Comparison of ENCODE assay signal across 17 cellular contexts in genomic region chr4:2472187-2472586, GRCh38. TPM values are rescaled to one million over a fixed set of nuclear protein-coding genes. Genes with fewer than 3 reads are reported as not detected.
DNase-seq lines count a peak whose midpoint lies in the region; ATAC-seq and TF ChIP-seq lines count a peak whose summit lies in the region.
"Had no signal": no experiment of that assay in that cellular context is flagged by ENCODE, and none has a peak within 500 bp of the region (broad histone marks: within the 10 kb centered on the region; RNA-seq: fewer than 3 reads in every experiment).

No MANE protein-coding gene starts in this region.

- ATAC-seq in stimulated activated naive CD8-positive, alpha-beta T cell treated with anti-CD3 and anti-CD28 coated beads, Interleukin-15, amount 100 ng/mL, for 72 hours, result no peak
- ATAC-seq in foreskin keratinocyte (no peak), left lobe of liver (no peak)
- ATAC-seq: mucosa of descending colon had no signal

- no peaks in the 10 kb centered on the region for H3K4me1 ChIP-seq in foreskin keratinocyte

- no peak for TF ChIP-seq CTCF in foreskin keratinocyte (conservative IDR thresholded peaks at IDR 0.05)

- peak overlapping the region; percentile 92 for H3K27ac Mint-ChIP-seq in stimulated activated naive CD8-positive, alpha-beta T cell treated with anti-CD3 and anti-CD28 coated beads, Interleukin-15, Interleukin-2, amounts not matched to agents 100 ng/mL and 50 ng/mL, for 24 hours
- no peak overlapping the region for H3K27ac Mint-ChIP-seq in stimulated activated naive CD8-positive, alpha-beta T cell treated with anti-CD3 and anti-CD28 coated beads, Interleukin-15, amount 100 ng/mL, for 72 hours

- H3K27me3 ChIP-seq in foreskin keratinocyte, result no peaks in the 10 kb centered on the region
- H3K27me3 ChIP-seq: esophagus squamous epithelium had no signal

- H3K27ac ChIP-seq in foreskin keratinocyte, result no peak overlapping the region
- H3K27ac ChIP-seq: esophagus squamous epithelium had no signal

- peaks cover 72% of the 10 kb centered on the region for H3K36me3 Mint-ChIP-seq in stimulated activated naive CD8-positive, alpha-beta T cell treated with anti-CD3 and anti-CD28 coated beads, Interleukin-15, Interleukin-2, amounts not matched to agents 100 ng/mL and 50 ng/mL, for 24 hours (ENCODE audit: low read depth)

- no peaks in the 10 kb centered on the region for H3K27me3 Mint-ChIP-seq in stimulated activated naive CD8-positive, alpha-beta T cell treated with anti-CD3 and anti-CD28 coated beads, Interleukin-15, Interleukin-2, amounts not matched to agents 100 ng/mL and 50 ng/mL, for 24 hours
- no peaks in the 10 kb centered on the region for H3K27me3 Mint-ChIP-seq in stimulated activated naive CD8-positive, alpha-beta T cell treated with anti-CD3 and anti-CD28 coated beads, Interleukin-15, amount 100 ng/mL, for 72 hours

- H3K9me3 Mint-ChIP-seq in stimulated activated naive CD8-positive, alpha-beta T cell treated with anti-CD3 and anti-CD28 coated beads, Interleukin-15, Interleukin-2, amounts not matched to agents 100 ng/mL and 50 ng/mL, for 24 hours, result no peaks in the 10 kb centered on the region
- no peaks in the 10 kb centered on the region for H3K9me3 Mint-ChIP-seq in stimulated activated naive CD8-positive, alpha-beta T cell treated with anti-CD3 and anti-CD28 coated beads, Interleukin-15, amount 100 ng/mL, for 72 hours

- H3K4me3 Mint-ChIP-seq in stimulated activated naive CD8-positive, alpha-beta T cell treated with anti-CD3 and anti-CD28 coated beads, Interleukin-15, Interleukin-2, amounts not matched to agents 100 ng/mL and 50 ng/mL, for 24 hours, result peak overlapping the region; percentile 10
- no peak overlapping the region for H3K4me3 Mint-ChIP-seq in stimulated activated naive CD8-positive, alpha-beta T cell treated with anti-CD3 and anti-CD28 coated beads, Interleukin-15, amount 100 ng/mL, for 72 hours

- H3K4me1 Mint-ChIP-seq in stimulated activated naive CD8-positive, alpha-beta T cell treated with anti-CD3 and anti-CD28 coated beads, Interleukin-15, Interleukin-2, amounts not matched to agents 100 ng/mL and 50 ng/mL, for 24 hours (ENCODE audit: low read depth), result peaks cover 74% of the 10 kb centered on the region
- H3K4me1 Mint-ChIP-seq in stimulated activated naive CD8-positive, alpha-beta T cell treated with anti-CD3 and anti-CD28 coated beads, Interleukin-15, amount 100 ng/mL, for 72 hours, result peaks cover 69% of the 10 kb centered on the region

- DNase-seq in stimulated activated naive CD8-positive, alpha-beta T cell treated with anti-CD3 and anti-CD28 coated beads, Interleukin-15, amount 100 ng/mL, for 72 hours, result no peak
- peak; percentile 70 for DNase-seq in amniotic epithelial cell (ENCODE audit: low read depth)
- peak; percentile 38 to 59 for DNase-seq in foreskin keratinocyte
- DNase-seq in left lobe of liver (ENCODE audit: low spot score), result no peak
- no peak for DNase-seq in NCI-H1092 (lab: John Stamatoyannopoulos, UW)
- no peak for DNase-seq in NCI-H1930 (lab: John Stamatoyannopoulos, UW)
- no peak for DNase-seq in SHP77 treated with DMSO at 0.1 percent for 48 hours (lab: John Stamatoyannopoulos, UW)
- DNase-seq: activated CD4-positive, alpha-beta T cell treated with anti-CD3 and anti-CD28 coated beads for 4 hours; activated gamma-delta T cell; central memory CD4-positive, alpha-beta T cell; esophagus squamous epithelium; mucosa of descending colon; NCI-H2227 treated with DMSO at 0.1 percent for 48 hours; OCI-M1; T-helper 1 cell had no signal

RNA-seq across cellular contexts. Expression of gene RNF4, which starts 3.3 kb away (rescaled TPM):
- 45.0 and 45.7 TPM in 2 replicates for total RNA-seq in foreskin keratinocyte
- 26.0 and 30.1 TPM in 2 replicates for polyA plus RNA-seq in foreskin keratinocyte
- 16.7 TPM for total RNA-seq in left lobe of liver

RNA-seq across cellular contexts. Expression of gene CFAP99, which starts 53.4 kb away (rescaled TPM):
- not detected in 2 replicates for total RNA-seq in foreskin keratinocyte
- not detected in 2 replicates for polyA plus RNA-seq in foreskin keratinocyte
- 1.3 TPM for total RNA-seq in left lobe of liver
- total RNA-seq: H1 had no signal
- polyA plus RNA-seq: H1 had no signal

RNA-seq across cellular contexts. Expression of gene ZFYVE28, which starts 53.7 kb away (rescaled TPM):
- total RNA-seq in foreskin keratinocyte (0.51 and 0.95 TPM in 2 replicates), left lobe of liver (12.7 TPM)
- 0.73 and 1.0 TPM in 2 replicates for polyA plus RNA-seq in foreskin keratinocyte

Comparison
In these comparisons a context has a peak if more than half of its experiments do, and no peak if none do; other contexts are left out.
1. DNase-seq: peak in amniotic epithelial cell (single experiment) and foreskin keratinocyte (2 of 2); none in stimulated activated naive CD8-positive, alpha-beta T cell treated with anti-CD3 and anti-CD28 coated beads, Interleukin-15, amount 100 ng/mL, for 72 hours (0 of 2), left lobe of liver (single experiment), NCI-H1092 (single experiment), NCI-H1930 (0 of 2) and SHP77 treated with DMSO at 0.1 percent for 48 hours (single experiment).